Comparison of ENCODE assay signal across 17 cellular contexts in the genomic region with DNA sequence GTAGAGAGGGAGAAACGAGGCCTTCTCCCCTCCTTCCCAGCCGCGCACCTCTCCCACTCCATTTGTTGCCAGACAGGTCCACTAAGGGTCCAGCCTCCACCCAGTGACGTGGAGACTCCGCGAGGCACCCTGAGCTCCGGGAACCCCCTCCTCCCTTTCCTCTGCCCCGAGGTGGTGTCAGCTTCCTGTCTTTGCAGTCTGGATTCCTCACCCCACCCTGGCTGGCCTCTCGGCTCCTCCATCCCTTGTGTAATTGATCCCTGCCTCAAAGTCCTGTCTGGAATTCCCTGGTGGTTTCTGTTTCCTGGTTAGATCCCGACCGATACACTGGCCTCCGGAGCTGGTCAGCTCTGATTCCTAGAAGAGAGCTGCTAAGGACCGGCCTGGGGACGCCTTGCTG.
A peak's percentile ranks its signal among the peaks of the same experiment; 100 is the strongest.
DNase-seq lines count a peak whose midpoint lies in the region; TF ChIP-seq lines count a peak whose summit lies in the region.
"Had no signal": no experiment of that assay in that cellular context is flagged by ENCODE, and none has a peak within 500 bp of the region (broad histone marks: within the 10 kb centered on the region; RNA-seq: fewer than 3 reads in every experiment).

No MANE protein-coding gene starts in this region.

- no peaks in the 10 kb centered on the region for H3K36me3 Mint-ChIP-seq in progenitor cell of endocrine pancreas (ENCODE audit: insufficient read depth)
- H3K36me3 Mint-ChIP-seq: CD8-positive, alpha-beta memory T cell; memory B cell; natural killer cell treated with Interleukin-12 subunit alpha and Interleukin-12 subunit beta and Interleukin-15 and Interleukin-18, amount 100 ng/mL, for 72 hours had no signal

- peak overlapping the region; percentile 51 for H3K27ac Mint-ChIP-seq in progenitor cell of endocrine pancreas
- H3K27ac Mint-ChIP-seq: CD8-positive, alpha-beta memory T cell; memory B cell; natural killer cell treated with Interleukin-12 subunit alpha and Interleukin-12 subunit beta and Interleukin-15 and Interleukin-18, amount 100 ng/mL, for 72 hours had no signal

- no peak for TF ChIP-seq CTCF in progenitor cell of endocrine pancreas (IDR thresholded peaks at IDR 0.05; ENCODE audit: unreplicated experiment)

- DNase-seq in ELR (ENCODE audit: low read depth), result peak; percentile 73
- peak; percentile 6 to 20 for DNase-seq in SJCRH30
- DNase-seq in iPS-NIHi7 (ENCODE audit: extremely low spot score), result peak; percentile 58
- no peak for DNase-seq in progenitor cell of endocrine pancreas (ENCODE audit: low spot score, unreplicated experiment)
- DNase-seq in SIG-M5 (lab: John Stamatoyannopoulos, UW), result no peak
- no peak for DNase-seq in NCI-H2171 (lab: John Stamatoyannopoulos, UW)
- DNase-seq in stimulated activated CD4-positive, alpha-beta T cell treated with anti-CD3 and anti-CD28 coated beads, Interleukin-4, amount 100 ng/mL, for 24 hours, result no peak
- DNase-seq: CD8-positive, alpha-beta memory T cell; head of caudate nucleus; NCI-H1417; NCI-H526; Right ventricle myocardium superior; stimulated activated CD4-positive, alpha-beta T cell treated with anti-CD3 and anti-CD28 coated beads, Interleukin-12 subunit alpha, Interleukin-12 subunit beta, amount 100 ng/mL, for 4 hours had no signal

- H3K27me3 Mint-ChIP-seq in progenitor cell of endocrine pancreas, result peaks cover 12% of the 10 kb centered on the region

- H3K9me3 ChIP-seq in SJCRH30 (replicated peaks), result no peaks in the 10 kb centered on the region

- no peak overlapping the region for H3K4me3 ChIP-seq in SJCRH30
- H3K4me3 ChIP-seq: GM23248 had no signal

- H3K36me3 ChIP-seq in SJCRH30, result no peaks in the 10 kb centered on the region

- no peaks in the 10 kb centered on the region for H3K9me3 Mint-ChIP-seq in progenitor cell of endocrine pancreas (ENCODE audit: low read depth)
- H3K9me3 Mint-ChIP-seq: CD8-positive, alpha-beta memory T cell; memory B cell; natural killer cell treated with Interleukin-12 subunit alpha and Interleukin-12 subunit beta and Interleukin-15 and Interleukin-18, amount 100 ng/mL, for 72 hours had no signal

- H3K4me3 Mint-ChIP-seq in progenitor cell of endocrine pancreas (ENCODE audit: low read depth), result no peak overlapping the region
- H3K4me3 Mint-ChIP-seq: CD8-positive, alpha-beta memory T cell; memory B cell; natural killer cell treated with Interleukin-12 subunit alpha and Interleukin-12 subunit beta and Interleukin-15 and Interleukin-18, amount 100 ng/mL, for 72 hours had no signal

- H3K27me3 ChIP-seq in SJCRH30, result no peaks in the 10 kb centered on the region

- H3K4me1 Mint-ChIP-seq in progenitor cell of endocrine pancreas (ENCODE audit: low read depth), result peaks cover 5% of the 10 kb centered on the region
- H3K4me1 Mint-ChIP-seq: CD8-positive, alpha-beta memory T cell; memory B cell had no signal

- no peak overlapping the region for H3K27ac ChIP-seq in SJCRH30
- H3K27ac ChIP-seq: GM23248, VCaP had no signal

- H3K4me1 ChIP-seq in SJCRH30, result no peaks in the 10 kb centered on the region

Comparison
In these comparisons a context has a peak if more than half of its experiments do, and no peak if none do; other contexts are left out.
1. DNase-seq: peak in ELR (single experiment), SJCRH30 (2 of 2) and iPS-NIHi7 (single experiment); none in progenitor cell of endocrine pancreas (single experiment), SIG-M5 (single experiment), NCI-H2171 (single experiment) and stimulated activated CD4-positive, alpha-beta T cell treated with anti-CD3 and anti-CD28 coated beads, Interleukin-4, amount 100 ng/mL, for 24 hours (single experiment).